Comparison of ENCODE assay signal across 11 cellular contexts in the genomic region with DNA sequence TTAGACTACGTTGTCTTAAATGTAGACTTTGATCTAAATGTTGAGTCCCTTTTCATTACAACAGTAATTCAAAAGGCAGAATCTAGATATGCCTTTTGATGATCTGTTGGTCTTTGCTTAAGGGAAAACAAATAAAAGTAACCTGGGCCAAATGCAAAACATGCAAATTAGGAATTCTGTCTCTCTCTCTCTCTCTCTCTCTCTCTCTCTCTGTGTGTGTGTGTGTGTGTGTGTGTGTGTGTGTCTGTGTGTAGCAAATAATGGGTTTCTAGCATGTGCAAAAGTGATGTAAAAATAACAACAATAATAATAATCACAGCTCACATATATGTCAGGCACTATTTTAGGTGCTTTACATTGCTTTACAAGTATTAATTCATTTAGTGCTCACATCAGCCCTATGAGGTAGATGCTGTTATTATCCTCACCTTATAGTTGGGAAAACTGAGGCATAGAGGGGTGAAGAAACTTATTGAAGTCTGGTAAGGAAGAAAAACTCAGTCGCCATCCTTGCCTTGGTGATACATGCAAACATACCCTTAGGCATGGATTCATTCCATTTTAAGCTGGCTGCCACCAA.
A peak's percentile ranks its signal among the peaks of the same experiment; 100 is the strongest.
DNase-seq lines count a peak whose midpoint lies in the region; ATAC-seq and TF ChIP-seq lines count a peak whose summit lies in the region.
"Had no signal": no experiment of that assay in that cellular context is flagged by ENCODE, and none has a peak within 500 bp of the region (broad histone marks: within the 10 kb centered on the region; RNA-seq: fewer than 3 reads in every experiment).

No MANE protein-coding gene starts in this region.

- H3K9me1 ChIP-seq in IMR-90 (ENCODE audit: insufficient read depth, low read length): peaks cover 8% of the 10 kb centered on the region; the same call in 1 of the 2 replicates

- H2AK9ac ChIP-seq in IMR-90 (replicated peaks; ENCODE audit: low read depth, low read length, poor library complexity): no peak overlapping the region

- ATAC-seq in IMR-90 (ENCODE audit: low read depth): no peak

- no CpG with 5 or more reads among the region's 2 CpGs for WGBS in IMR-90 (ENCODE audit: extremely low coverage in 2 of 2, insufficient read length in 1 of 2), 2 experiments
- WGBS in testis, 2 donors: 73 to 79% methylated on average over 2 of the region's 2 CpGs

- no peaks in the 10 kb centered on the region for H4K20me1 ChIP-seq in IMR-90 (ENCODE audit: insufficient read depth, low read length)

- in situ Hi-C loops in IMR-90 (cut with MboI; ENCODE audit: low sequenced_read_pairs): loop anchor here (10.0 kb wide), 1 partner anchor 169 kb away; no protein-coding TSS in a partner anchor

- POLR2A ChIA-PET in CD4-positive, alpha-beta memory T cell (lab: Charles Lee; ENCODE audit: partially characterized antibody): interaction anchor here (0.7 to 2.9 kb wide), 17 partner anchors 14 to 174 kb away, joined by 3 to 14 read pairs (median 5); partner anchors contain the start of gene ZNF217
- POLR2A ChIA-PET in IMR-90 (lab: Charles Lee; ENCODE audit: unreplicated experiment): no interaction called here

- intact Hi-C loops in CD4-positive, alpha-beta memory T cell (cut with micrococcal nuclease): loop anchor here (2.0 to 5.0 kb wide), 5 partner anchors 47 to 119 kb away; no protein-coding TSS in a partner anchor
- intact Hi-C loops in IMR-90 (cut with micrococcal nuclease): loop anchor here (5.0 kb wide), 1 partner anchor 163 kb away; no protein-coding TSS in a partner anchor
- intact Hi-C loops in testis (cut with DNase I; ENCODE audit: low total_unique reads): no loop called here

- peak overlapping the region; percentile 43; the same call in 1 of the 2 replicates for H3K18ac ChIP-seq in IMR-90 (ENCODE audit: low read depth, low read length)

- no peak for TF ChIP-seq RAD21 in IMR-90 (IDR thresholded peaks at IDR 0.05; ENCODE audit: low read length)

- H2BK120ac ChIP-seq in IMR-90 (ENCODE audit: low read depth, low read length): peak overlapping the region; percentile 63; the same call in 1 of the 2 replicates

- no peak overlapping the region for H3K4me3 ChIP-seq in CD4-positive, alpha-beta memory T cell (ENCODE audit: low read length in 2 of 2)
- H3K4me3 ChIP-seq in IMR-90 (ENCODE audit: insufficient read depth, low read depth, low read length) (no peak overlapping the region), testis (no peak overlapping the region)
- H3K4me3 ChIP-seq: body of pancreas had no signal

- TF ChIP-seq POLR2A in IMR-90 (IDR thresholded peaks at IDR 0.05; ENCODE audit: low read depth, low read length) (no peak), testis (IDR thresholded peaks at IDR 0.05) (no peak)

- H2BK15ac ChIP-seq in IMR-90 (ENCODE audit: low read depth, low read length): peak overlapping the region; percentile 36; the same call in 1 of the 3 replicates

- H3K9me3 ChIP-seq in CD4-positive, alpha-beta memory T cell (ENCODE audit: control insufficient read depth in 1 of 2, low read length in 2 of 2): no peaks in the 10 kb centered on the region
- H3K9me3 ChIP-seq in IMR-90 (ENCODE audit: control insufficient read depth, insufficient read depth, low read length) (no peaks in the 10 kb centered on the region), testis (no peaks in the 10 kb centered on the region)
- H3K9me3 ChIP-seq: body of pancreas had no signal

- H3K4me1 Mint-ChIP-seq in CD4-positive, alpha-beta memory T cell: peaks cover 49 to 74% (median 61%) of the 10 kb centered on the region in 4 donors
- peaks cover 68% of the 10 kb centered on the region for H3K4me1 Mint-ChIP-seq in activated naive CD8-positive, alpha-beta T cell treated with anti-CD3 and anti-CD28 coated beads for 36 hours
- H3K4me1 Mint-ChIP-seq in nephron: peaks cover 63% of the 10 kb centered on the region

- H3K23ac ChIP-seq in IMR-90 (ENCODE audit: low read depth, low read length): no peak overlapping the region

- H3K4me2 ChIP-seq in IMR-90 (ENCODE audit: low read depth, low read length): no peak overlapping the region

- peak overlapping the region; percentile 90 to 95 (median 92) for H3K27ac Mint-ChIP-seq in CD4-positive, alpha-beta memory T cell
- H3K27ac Mint-ChIP-seq in activated naive CD8-positive, alpha-beta T cell treated with anti-CD3 and anti-CD28 coated beads for 36 hours: peak overlapping the region; percentile 99
- H3K27ac Mint-ChIP-seq in nephron: peak overlapping the region in 2 of 3 experiments; percentile 2 to 55

- H3K56ac ChIP-seq in IMR-90 (ENCODE audit: extremely low read depth, insufficient read depth, low read length): no peak overlapping the region

- peak overlapping the region; percentile 51; the same call in 1 of the 2 replicates for H3K4ac ChIP-seq in IMR-90 (ENCODE audit: low read depth, low read length)

- H3K4me1 ChIP-seq in CD4-positive, alpha-beta memory T cell (ENCODE audit: insufficient read depth, low read length): peaks cover 67% of the 10 kb centered on the region
- H3K4me1 ChIP-seq in IMR-90 (ENCODE audit: control insufficient read depth, insufficient read depth, low read length): peaks cover 19% of the 10 kb centered on the region
- peaks cover 7% of the 10 kb centered on the region for H3K4me1 ChIP-seq in testis

- H2BK20ac ChIP-seq in IMR-90 (ENCODE audit: low read depth, low read length): peak overlapping the region; percentile 22

- no peaks in the 10 kb centered on the region for H3K27me3 ChIP-seq in CD4-positive, alpha-beta memory T cell (ENCODE audit: insufficient read depth, low read length)
- no peaks in the 10 kb centered on the region for H3K27me3 ChIP-seq in IMR-90 (ENCODE audit: control insufficient read depth, insufficient read depth, low read length)
- H3K27me3 ChIP-seq in testis: no peaks in the 10 kb centered on the region
- H3K27me3 ChIP-seq: body of pancreas had no signal

- H2AFZ ChIP-seq in IMR-90 (replicated peaks; ENCODE audit: low read length, poor library complexity): peak overlapping the region; percentile 18

- H3K14ac ChIP-seq in IMR-90 (replicated peaks; ENCODE audit: low read depth, low read length): no peak overlapping the region

- peak overlapping the region; percentile 45; the same call in 1 of the 2 replicates for H4K5ac ChIP-seq in IMR-90 (ENCODE audit: low read depth, low read length)

- no peak for DNase-seq in CD4-positive, alpha-beta memory T cell
- DNase-seq in IMR-90 (no peak), GM20000 (ENCODE audit: low spot score) (no peak), testis (no peak), UCSD-AML1 (lab: John Stamatoyannopoulos, UW; ENCODE audit: unreplicated experiment) (no peak), NCI-H2171 treated with DMSO at 0.1 percent for 48 hours (lab: John Stamatoyannopoulos, UW) (no peak)
- DNase-seq in activated naive CD8-positive, alpha-beta T cell treated with anti-CD3 and anti-CD28 coated beads for 36 hours: no peak
- DNase-seq: activated CD4-positive, CD25-positive, alpha-beta regulatory T cell treated with anti-CD3 and anti-CD28 coated beads, Interleukin-2, amount 50 U/mL, for 72 hours; NCI-H1436 had no signal

- no peak overlapping the region for H3K27ac ChIP-seq in CD4-positive, alpha-beta memory T cell (ENCODE audit: low read depth, low read length)
- H3K27ac ChIP-seq in IMR-90 (ENCODE audit: insufficient read depth, low read length) (no peak overlapping the region), testis (no peak overlapping the region)
- H3K27ac ChIP-seq: body of pancreas had no signal

- no TSS peak for BruUV-seq in IMR-90 (replicated peaks; lab: Mats Ljungman, UMichigan)

- no peaks in the 10 kb centered on the region for H3K36me3 Mint-ChIP-seq in CD4-positive, alpha-beta memory T cell
- no peaks in the 10 kb centered on the region for H3K36me3 Mint-ChIP-seq in activated naive CD8-positive, alpha-beta T cell treated with anti-CD3 and anti-CD28 coated beads for 36 hours
- no peaks in the 10 kb centered on the region for H3K36me3 Mint-ChIP-seq in nephron (ENCODE audit: low read depth)

- no peaks in the 10 kb centered on the region for H3K79me1 ChIP-seq in IMR-90 (ENCODE audit: low read depth in 1 of 2, low read length in 2 of 2)

- TF ChIP-seq CTCF in IMR-90 (conservative IDR thresholded peaks at IDR 0.05; ENCODE audit: low read depth, low read length): no peak
- TF ChIP-seq CTCF in nephron (IDR thresholded peaks at IDR 0.05; ENCODE audit: unreplicated experiment in 3 of 3): no peak
- TF ChIP-seq CTCF in GM20000 (IDR thresholded peaks at IDR 0.05; ENCODE audit: extremely low read depth, missing control alignments): no peak
- no peak for TF ChIP-seq CTCF in testis (IDR thresholded peaks at IDR 0.05)

- peak overlapping the region in 6 of 8 donors; percentile 42 to 89 (median 67) for H3K4me3 Mint-ChIP-seq in CD4-positive, alpha-beta memory T cell
- H3K4me3 Mint-ChIP-seq in activated naive CD8-positive, alpha-beta T cell treated with anti-CD3 and anti-CD28 coated beads for 36 hours: peak overlapping the region; percentile 42
- H3K4me3 Mint-ChIP-seq in nephron: no peak overlapping the region

- dilution Hi-C loops in IMR-90 (cut with HindIII; ENCODE audit: low sequenced_read_pairs, unreplicated experiment): no loop called here

- CTCF ChIA-PET in CD4-positive, alpha-beta memory T cell (lab: Charles Lee; ENCODE audit: partially characterized antibody): interaction anchor here (0.9 to 1.5 kb wide), 10 partner anchors 13 to 186 kb away, joined by 3 to 5 read pairs (median 3); no protein-coding TSS in a partner anchor
- CTCF ChIA-PET in IMR-90 (lab: Yijun Ruan, JAX): interaction anchor here (0.8 kb wide), 1 partner anchor 177 kb away, joined by 4 read pairs; no protein-coding TSS in a partner anchor

- no peak overlapping the region for H4K8ac ChIP-seq in IMR-90 (ENCODE audit: low read depth in 2 of 2, low read length in 2 of 2)

- H4K91ac ChIP-seq in IMR-90 (ENCODE audit: insufficient read depth, low read depth, low read length): no peak overlapping the region

- H3K9me3 Mint-ChIP-seq in CD4-positive, alpha-beta memory T cell: no peaks in the 10 kb centered on the region
- no peaks in the 10 kb centered on the region for H3K9me3 Mint-ChIP-seq in activated naive CD8-positive, alpha-beta T cell treated with anti-CD3 and anti-CD28 coated beads for 36 hours
- H3K9me3 Mint-ChIP-seq in nephron: no peaks in the 10 kb centered on the region

- no peaks in the 10 kb centered on the region for H3K27me3 Mint-ChIP-seq in CD4-positive, alpha-beta memory T cell
- no peaks in the 10 kb centered on the region for H3K27me3 Mint-ChIP-seq in activated naive CD8-positive, alpha-beta T cell treated with anti-CD3 and anti-CD28 coated beads for 36 hours
- no peaks in the 10 kb centered on the region for H3K27me3 Mint-ChIP-seq in nephron (ENCODE audit: low read depth)

- peak overlapping the region; percentile 56 for H2AK5ac ChIP-seq in IMR-90 (ENCODE audit: low read depth, low read length)

- H2BK5ac ChIP-seq in IMR-90 (ENCODE audit: low read depth, low read length, poor library complexity, severe bottlenecking): peak overlapping the region; percentile 72

- H3K9ac ChIP-seq in IMR-90 (ENCODE audit: low read depth, low read length): no peak overlapping the region

- no peaks in the 10 kb centered on the region for H3K36me3 ChIP-seq in CD4-positive, alpha-beta memory T cell (ENCODE audit: insufficient read depth, low read length)
- no peaks in the 10 kb centered on the region for H3K36me3 ChIP-seq in IMR-90 (ENCODE audit: control insufficient read depth, insufficient read depth, low read length)
- H3K36me3 ChIP-seq in testis (ENCODE audit: low read depth, missing control alignments): no peaks in the 10 kb centered on the region

TF ChIP-seq in IMR-90, 13 proteins besides CTCF, POLR2A, EP300 and RAD21 (continues in another document):
- no peak for TF ChIP-seq RCOR1 (IDR thresholded peaks at IDR 0.05; ENCODE audit: insufficient replicate concordance, low read length)

Comparison
In these comparisons a context has a peak if more than half of its experiments do, and no peak if none do; other contexts are left out.
1. H3K27ac Mint-ChIP-seq: peak in every context shown above with its lines; median percentile 99 in activated naive CD8-positive, alpha-beta T cell treated with anti-CD3 and anti-CD28 coated beads for 36 hours; 92 in CD4-positive, alpha-beta memory T cell; 28 in nephron.
2. H3K4me3 Mint-ChIP-seq: peak in CD4-positive, alpha-beta memory T cell (6 of 8) and activated naive CD8-positive, alpha-beta T cell treated with anti-CD3 and anti-CD28 coated beads for 36 hours (single experiment); none in nephron (0 of 3).